Comparison of ENCODE assay signal across 34 cellular contexts in the genomic region with DNA sequence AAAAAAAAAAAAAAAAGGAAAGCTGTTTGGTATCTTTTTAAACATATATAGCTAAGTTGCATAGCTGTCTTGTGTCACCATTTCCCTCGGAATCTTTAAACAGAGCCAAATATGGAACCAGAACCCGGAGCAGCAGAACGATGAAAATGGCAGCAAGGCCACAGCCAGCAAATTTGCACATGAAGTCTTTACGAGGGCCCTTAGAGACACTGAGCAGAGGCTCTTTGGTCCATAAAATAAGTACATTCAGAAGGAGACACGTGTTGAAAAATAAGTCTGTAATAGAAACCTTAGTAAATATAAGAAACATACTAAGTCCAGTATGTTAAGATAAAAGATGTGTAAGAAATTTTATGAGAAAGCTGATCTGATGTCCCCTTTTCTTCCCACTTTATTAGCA. TPM values are rescaled to one million over a fixed set of nuclear protein-coding genes. Genes with fewer than 3 reads are reported as not detected.
"Had no signal": no experiment of that assay in that cellular context is flagged by ENCODE, and none has a peak within 500 bp of the region (broad histone marks: within the 10 kb centered on the region; RNA-seq: fewer than 3 reads in every experiment).

No MANE protein-coding gene starts in this region.

- H3K9me3 Mint-ChIP-seq: activated naive CD4-positive, alpha-beta T cell treated with anti-CD3 and anti-CD28 coated beads for 36 hours; activated naive CD8-positive, alpha-beta T cell treated with anti-CD3 and anti-CD28 coated beads for 36 hours; naive B cell; neural crest cell; stimulated activated memory B cell treated with anti-CD40 and anti-IgM and Interleukin-4, amounts not matched to agents 10 μg/mL and 1 μg/mL and 100 μg/mL, for 72 hours; stimulated activated naive CD8-positive, alpha-beta T cell treated with anti-CD3 and anti-CD28 coated beads, Interleukin-15, amount 100 ng/mL, for 72 hours; T-helper 1 cell treated with Interleukin-12 subunit alpha and Interleukin-12 subunit beta and Interleukin-4 antibody, amounts not matched to agents 30 μg/mL and 1 μg/mL, for 36 hours had no signal

- H3K4me3 Mint-ChIP-seq: activated naive CD4-positive, alpha-beta T cell treated with anti-CD3 and anti-CD28 coated beads for 36 hours; activated naive CD8-positive, alpha-beta T cell treated with anti-CD3 and anti-CD28 coated beads for 36 hours; naive B cell; neural crest cell; stimulated activated memory B cell treated with anti-CD40 and anti-IgM and Interleukin-4, amounts not matched to agents 10 μg/mL and 1 μg/mL and 100 μg/mL, for 72 hours; stimulated activated naive CD8-positive, alpha-beta T cell treated with anti-CD3 and anti-CD28 coated beads, Interleukin-15, amount 100 ng/mL, for 72 hours; T-helper 1 cell treated with Interleukin-12 subunit alpha and Interleukin-12 subunit beta and Interleukin-4 antibody, amounts not matched to agents 30 μg/mL and 1 μg/mL, for 36 hours had no signal

- H3K27ac ChIP-seq: adrenal gland, body of pancreas, epithelial cell of prostate, esophagus squamous epithelium, left lung, lower lobe of right lung, ovary, thyroid gland, WERI-Rb-1 had no signal

- H3K4me1 ChIP-seq: adrenal gland, body of pancreas, left lung, thyroid gland had no signal

- H3K27ac Mint-ChIP-seq: activated naive CD4-positive, alpha-beta T cell treated with anti-CD3 and anti-CD28 coated beads for 36 hours; activated naive CD8-positive, alpha-beta T cell treated with anti-CD3 and anti-CD28 coated beads for 36 hours; naive B cell; progenitor cell of endocrine pancreas; stimulated activated memory B cell treated with anti-CD40 and anti-IgM and Interleukin-4, amounts not matched to agents 10 μg/mL and 1 μg/mL and 100 μg/mL, for 72 hours; stimulated activated naive CD8-positive, alpha-beta T cell treated with anti-CD3 and anti-CD28 coated beads, Interleukin-15, amount 100 ng/mL, for 72 hours; T-helper 1 cell treated with Interleukin-12 subunit alpha and Interleukin-12 subunit beta and Interleukin-4 antibody, amounts not matched to agents 30 μg/mL and 1 μg/mL, for 36 hours had no signal

- H3K4me3 ChIP-seq: adrenal gland, body of pancreas, esophagus squamous epithelium, left lung, lower lobe of right lung, mucosa of descending colon, ovary, smooth muscle cell, thyroid gland had no signal

- H3K36me3 ChIP-seq: adrenal gland, esophagus squamous epithelium, left lung, lower lobe of right lung, ovary, thyroid gland, WERI-Rb-1 had no signal

- DNase-seq: activated CD4-positive, alpha-beta T cell treated with anti-CD3 and anti-CD28 coated beads for 48 hours; activated CD4-positive, alpha-beta T cell treated with anti-CD3 and anti-CD28 coated beads, Interleukin-2, amount 50 U/mL, for 48 hours; activated CD8-positive, alpha-beta memory T cell treated with anti-CD3 and anti-CD28 coated beads for 24 hours; activated effector memory CD4-positive, alpha-beta T cell treated with anti-CD3 and anti-CD28 coated beads, Interleukin-2, amount 50 U/mL, for 16 hours; activated naive CD4-positive, alpha-beta T cell treated with anti-CD3 and anti-CD28 coated beads for 36 hours; activated naive CD8-positive, alpha-beta T cell treated with anti-CD3 and anti-CD28 coated beads for 36 hours; adrenal gland; aorta; body of pancreas; dermis blood vessel endothelial cell; effector CD4-positive, alpha-beta T cell; esophagus squamous epithelium; left lung; lower lobe of right lung; mesenchymal stem cell; mucosa of descending colon; naive B cell; ovary; retina; stimulated activated CD4-positive, alpha-beta T cell treated with anti-CD3 and anti-CD28 coated beads, Interleukin-1b, Interleukin-23, amount 100 ng/mL, for 48 hours; stimulated activated CD4-positive, alpha-beta T cell treated with anti-CD3 and anti-CD28 coated beads, Interleukin-4, amount 100 ng/mL, for 4 hours; stimulated activated CD8-positive, alpha-beta memory T cell treated with anti-CD3 and anti-CD28 coated beads, Interleukin-4, amount 100 ng/mL, for 48 hours; stimulated activated naive CD8-positive, alpha-beta T cell treated with anti-CD3 and anti-CD28 coated beads, Interleukin-15, amount 100 ng/mL, for 72 hours; T-helper 9 cell; thyroid gland had no signal

- H3K9me3 ChIP-seq: adrenal gland, body of pancreas, esophagus squamous epithelium, left lung, lower lobe of right lung, mucosa of descending colon, ovary, thyroid gland had no signal

- H3K4me1 Mint-ChIP-seq: activated naive CD8-positive, alpha-beta T cell treated with anti-CD3 and anti-CD28 coated beads for 36 hours; naive B cell; neural crest cell; stimulated activated memory B cell treated with anti-CD40 and anti-IgM and Interleukin-4, amounts not matched to agents 10 μg/mL and 1 μg/mL and 100 μg/mL, for 72 hours; stimulated activated naive CD8-positive, alpha-beta T cell treated with anti-CD3 and anti-CD28 coated beads, Interleukin-15, amount 100 ng/mL, for 72 hours had no signal

- ATAC-seq: activated CD4-positive, CD25-positive, alpha-beta regulatory T cell treated with anti-CD3 and anti-CD28 coated beads, Interleukin-2, amount 50 U/mL, for 24 hours; body of pancreas; left lung; mucosa of descending colon; sciatic nerve; stimulated activated naive CD8-positive, alpha-beta T cell treated with anti-CD3 and anti-CD28 coated beads, Interleukin-15, amount 100 ng/mL, for 72 hours had no signal

- H3K27me3 Mint-ChIP-seq: activated naive CD8-positive, alpha-beta T cell treated with anti-CD3 and anti-CD28 coated beads for 36 hours had no signal

- H3K36me3 Mint-ChIP-seq: activated naive CD8-positive, alpha-beta T cell treated with anti-CD3 and anti-CD28 coated beads for 36 hours; naive B cell; stimulated activated memory B cell treated with anti-CD40 and anti-IgM and Interleukin-4, amounts not matched to agents 10 μg/mL and 1 μg/mL and 100 μg/mL, for 72 hours had no signal

- H3K27me3 ChIP-seq: adrenal gland, body of pancreas, esophagus squamous epithelium, left lung, ovary, thyroid gland had no signal

RNA-seq across cellular contexts. Expression of a gene that starts 16.2 kb away (rescaled TPM):
- total RNA-seq: activated naive CD4-positive, alpha-beta T cell treated with anti-CD3 and anti-CD28 coated beads for 36 hours; activated naive CD8-positive, alpha-beta T cell treated with anti-CD3 and anti-CD28 coated beads for 36 hours had no signal
